ENCODE assay signal across 1 cellular context in genomic region chr3:165837058-165837525, GRCh38.
TF ChIP-seq lines count a peak whose summit lies in the region.

TSS of gene BCHE (minus strand) at chr3:165837423. CDS start at chr3:165831033, 6,390 bp downstream.

TF ChIP-seq in liver, 16 proteins besides CTCF, POLR2A, EP300 and RAD21 (continued from another document):
- TF ChIP-seq JUND (IDR thresholded peaks at IDR 0.05) (no peak), FOXA2 (IDR thresholded peaks at IDR 0.05) (peak; percentile 18), YY1 (IDR thresholded peaks at IDR 0.05) (peak; percentile 65), EGR1 (IDR thresholded peaks at IDR 0.05; ENCODE audit: low read depth in 2 of 2) (no peak), REST (IDR thresholded peaks at IDR 0.05) (peak; percentile 86), SP1 (IDR thresholded peaks at IDR 0.05) (peak; percentile 19), MAX (IDR thresholded peaks at IDR 0.05) (peak; percentile 21), ATF3 (IDR thresholded peaks at IDR 0.05) (no peak), TAF1 (conservative IDR thresholded peaks at IDR 0.05) (peak; percentile 99), NR2F2 (IDR thresholded peaks at IDR 0.05) (no peak)
